ENCODE assay signal across 15 cellular contexts in genomic region chrX:140318306-140318705, GRCh38.
DNase-seq lines count a peak whose midpoint lies in the region; ATAC-seq and TF ChIP-seq lines count a peak whose summit lies in the region.
"Had no signal": no experiment of that assay in that cellular context is flagged by ENCODE, and none has a peak within 500 bp of the region (broad histone marks: within the 10 kb centered on the region; RNA-seq: fewer than 3 reads in every experiment).

No MANE protein-coding gene starts in this region.

- no peak overlapping the region for H3K4me3 Mint-ChIP-seq in activated CD4-positive, alpha-beta T cell treated with anti-CD3 and anti-CD28 coated beads, Interleukin-2, amount 10 ng/mL, durations not matched to agents 24 days and 14 days
- H3K4me3 Mint-ChIP-seq: activated CD8-positive, alpha-beta memory T cell treated with anti-CD3 and anti-CD28 coated beads, Interleukin-2, amount 10 ng/mL, durations not matched to agents 7 days and 5 days; CD4-positive, CD25-positive, alpha-beta regulatory T cell had no signal

- no peak for ATAC-seq in sciatic nerve
- ATAC-seq: A549; activated CD8-positive, alpha-beta memory T cell treated with anti-CD3 and anti-CD28 coated beads, Interleukin-2, amount 10 ng/mL, durations not matched to agents 7 days and 5 days had no signal

- H3K4me1 Mint-ChIP-seq in activated CD4-positive, alpha-beta T cell treated with anti-CD3 and anti-CD28 coated beads, Interleukin-2, amount 10 ng/mL, durations not matched to agents 24 days and 14 days = no peaks in the 10 kb centered on the region
- H3K4me1 Mint-ChIP-seq: activated CD8-positive, alpha-beta memory T cell treated with anti-CD3 and anti-CD28 coated beads, Interleukin-2, amount 10 ng/mL, durations not matched to agents 7 days and 5 days; CD4-positive, CD25-positive, alpha-beta regulatory T cell had no signal

- DNase-seq in AG10803 (ENCODE audit: low read depth) (peak; percentile 63), LHCN-M2 (ENCODE audit: low read depth) (peak; percentile 39), SK-MEL-5 (ENCODE audit: low read depth, low spot score) (peak; percentile 13), foreskin melanocyte (peak; percentile 83), C1 segment of cervical spinal cord (lab: John Stamatoyannopoulos, UW) (no peak), posterior vena cava (ENCODE audit: low spot score) (no peak), sciatic nerve (ENCODE audit: low spot score) (no peak)
- DNase-seq in activated CD4-positive, alpha-beta T cell treated with anti-CD3 and anti-CD28 coated beads, Interleukin-2, amount 10 ng/mL, durations not matched to agents 24 days and 14 days = no peak
- DNase-seq: activated CD8-positive, alpha-beta memory T cell treated with anti-CD3 and anti-CD28 coated beads, Interleukin-2, amount 10 ng/mL, durations not matched to agents 7 days and 5 days; CD4-positive, CD25-positive, alpha-beta regulatory T cell; NCI-H187 treated with DMSO at 0.1 percent for 48 hours; NCI-H345; Peyer's patch had no signal

- no peaks in the 10 kb centered on the region for H3K9me3 Mint-ChIP-seq in activated CD4-positive, alpha-beta T cell treated with anti-CD3 and anti-CD28 coated beads, Interleukin-2, amount 10 ng/mL, durations not matched to agents 24 days and 14 days
- H3K9me3 Mint-ChIP-seq: activated T-helper 2 cell treated with anti-CD3 and anti-CD28 coated beads, Interferon-gamma antibody, Interleukin-2, Interleukin-4, amounts not matched to agents 10 μg/mL and 5 μg/mL and 100 μg/mL, durations not matched to agents 14 hours and 24 hours and 36 hours had no signal

- no peaks in the 10 kb centered on the region for H3K36me3 Mint-ChIP-seq in activated CD4-positive, alpha-beta T cell treated with anti-CD3 and anti-CD28 coated beads, Interleukin-2, amount 10 ng/mL, durations not matched to agents 24 days and 14 days (ENCODE audit: low read depth)
- H3K36me3 Mint-ChIP-seq: activated CD8-positive, alpha-beta memory T cell treated with anti-CD3 and anti-CD28 coated beads, Interleukin-2, amount 10 ng/mL, durations not matched to agents 7 days and 5 days; CD4-positive, CD25-positive, alpha-beta regulatory T cell had no signal

- intact Hi-C loops in posterior vena cava (cut with DNase I) = no loop called here
- intact Hi-C loops in sciatic nerve (cut with DNase I) = loop anchor here (10.0 kb wide), 1 partner anchor 904 kb away; no protein-coding TSS in a partner anchor
- intact Hi-C loops in activated CD4-positive, alpha-beta T cell treated with anti-CD3 and anti-CD28 coated beads, Interleukin-2, amount 10 ng/mL, durations not matched to agents 24 days and 14 days (cut with micrococcal nuclease) = no loop called here

- H3K27ac Mint-ChIP-seq in activated CD4-positive, alpha-beta T cell treated with anti-CD3 and anti-CD28 coated beads, Interleukin-2, amount 10 ng/mL, durations not matched to agents 24 days and 14 days = no peak overlapping the region
- H3K27ac Mint-ChIP-seq: activated CD8-positive, alpha-beta memory T cell treated with anti-CD3 and anti-CD28 coated beads, Interleukin-2, amount 10 ng/mL, durations not matched to agents 7 days and 5 days; activated T-helper 2 cell treated with anti-CD3 and anti-CD28 coated beads, Interferon-gamma antibody, Interleukin-2, Interleukin-4, amounts not matched to agents 10 μg/mL and 5 μg/mL and 100 μg/mL, durations not matched to agents 14 hours and 24 hours and 36 hours; CD4-positive, CD25-positive, alpha-beta regulatory T cell had no signal

- H3K27me3 Mint-ChIP-seq in activated CD4-positive, alpha-beta T cell treated with anti-CD3 and anti-CD28 coated beads, Interleukin-2, amount 10 ng/mL, durations not matched to agents 24 days and 14 days = no peaks in the 10 kb centered on the region
- H3K27me3 Mint-ChIP-seq: activated CD8-positive, alpha-beta memory T cell treated with anti-CD3 and anti-CD28 coated beads, Interleukin-2, amount 10 ng/mL, durations not matched to agents 7 days and 5 days; CD4-positive, CD25-positive, alpha-beta regulatory T cell had no signal

- TF ChIP-seq CTCF in AG10803 (conservative IDR thresholded peaks at IDR 0.05; ENCODE audit: low read length) = no peak

- H3K4me3 ChIP-seq in AG10803 (ENCODE audit: low read length) = no peak overlapping the region
- H3K4me3 ChIP-seq: A549, Peyer's patch had no signal

- in situ Hi-C loops in SK-MEL-5 (cut with HindIII; ENCODE audit: low pct_unique_long_range_greater_than_20kb, low sequenced_read_pairs) = no loop called here

Comparison
In these comparisons a context has a peak if more than half of its experiments do, and no peak if none do; other contexts are left out.
1. DNase-seq: peak in AG10803 (single experiment), LHCN-M2 (single experiment), SK-MEL-5 (single experiment) and foreskin melanocyte (single experiment); none in C1 segment of cervical spinal cord (0 of 14), posterior vena cava (single experiment), sciatic nerve (single experiment) and activated CD4-positive, alpha-beta T cell treated with anti-CD3 and anti-CD28 coated beads, Interleukin-2, amount 10 ng/mL, durations not matched to agents 24 days and 14 days (single experiment).